Comparison of ENCODE assay signal across 11 cellular contexts in genomic region chr15:39127151-39127815, GRCh38.
DNase-seq lines count a peak whose midpoint lies in the region; ATAC-seq and TF ChIP-seq lines count a peak whose summit lies in the region.
"Had no signal": no experiment of that assay in that cellular context is flagged by ENCODE, and none has a peak within 500 bp of the region (broad histone marks: within the 10 kb centered on the region; RNA-seq: fewer than 3 reads in every experiment).

No MANE protein-coding gene starts in this region.

- peak overlapping the region; percentile 98 for H3K27ac ChIP-seq in SJSA1
- peak overlapping the region; percentile 89 for H3K27ac ChIP-seq in fibroblast of lung (ENCODE audit: insufficient read depth, low read length)
- H3K27ac ChIP-seq in sigmoid colon: peak overlapping the region; percentile 55 to 83 (median 66)

- no peaks in the 10 kb centered on the region for H3K79me2 ChIP-seq in fibroblast of lung (ENCODE audit: control insufficient read depth, insufficient read depth, low read length)

- no peak overlapping the region for H3K4me2 ChIP-seq in fibroblast of lung (ENCODE audit: extremely low read depth, insufficient read depth, low read length)

- H3K36me3 ChIP-seq in SJSA1 (no peaks in the 10 kb centered on the region), fibroblast of lung (ENCODE audit: control insufficient read depth, insufficient read depth, low read length) (no peaks in the 10 kb centered on the region), sigmoid colon (no peaks in the 10 kb centered on the region)

- no peak overlapping the region for H2AFZ ChIP-seq in fibroblast of lung (ENCODE audit: low read length)

- 39 to 65% methylated on average over 2 of the region's 2 CpGs for WGBS in sigmoid colon, 2 donors

- H3K9me3 ChIP-seq in SJSA1 (replicated peaks) (no peaks in the 10 kb centered on the region), fibroblast of lung (ENCODE audit: control insufficient read depth, insufficient read depth, low read depth, low read length) (no peaks in the 10 kb centered on the region), sigmoid colon (no peaks in the 10 kb centered on the region)

- DNase-seq in GM04503 (ENCODE audit: low read depth) (peak; percentile 71), SJSA1 (ENCODE audit: low read depth in 1 of 2, low spot score in 2 of 2) (peak in 1 of 2 experiments; percentile 83), fibroblast of lung (ENCODE audit: low read depth in 2 of 2) (peak in 1 of 2 donors; percentile 79), sigmoid colon (no peak), left colon (no peak), NCI-H1048 (lab: John Stamatoyannopoulos, UW) (no peak), NCI-H1092 treated with DMSO at 0.1 percent for 48 hours (lab: John Stamatoyannopoulos, UW) (no peak)
- DNase-seq: activated B cell treated with CpG ODN at 0.5 μM for 24 hours, natural killer cell had no signal

- TF ChIP-seq EP300 in sigmoid colon (IDR thresholded peaks at IDR 0.05): no peak

- TF ChIP-seq POLR2A in sigmoid colon (IDR thresholded peaks at IDR 0.05): no peak

- ATAC-seq in left colon (no peak), HG02763 (IDR thresholded peaks at IDR 0.05; ENCODE audit: unreplicated experiment) (no peak)
- ATAC-seq: natural killer cell; stimulated activated memory B cell treated with anti-CD40 and anti-IgM and Interleukin-4, amounts not matched to agents 10 μg/mL and 1 μg/mL and 100 μg/mL, for 72 hours had no signal

- H3K4me1 ChIP-seq in SJSA1 (replicated peaks) (peaks cover 80% of the 10 kb centered on the region), fibroblast of lung (ENCODE audit: control insufficient read depth, extremely low read depth, insufficient read depth, low read length) (peaks cover 59% of the 10 kb centered on the region), sigmoid colon (peaks cover 0 to 64% (median 37%) of the 10 kb centered on the region in 4 donors)

- no peaks in the 10 kb centered on the region for H3K27me3 ChIP-seq in SJSA1 (replicated peaks)
- no peaks in the 10 kb centered on the region for H3K27me3 ChIP-seq in fibroblast of lung (ENCODE audit: control insufficient read depth, insufficient read depth, low read length)
- H3K27me3 ChIP-seq in sigmoid colon: no peaks in the 10 kb centered on the region

- no peaks in the 10 kb centered on the region for H4K20me1 ChIP-seq in fibroblast of lung (ENCODE audit: control insufficient read depth, extremely low read depth, insufficient read depth, low read length)

- H3K4me3 ChIP-seq in SJSA1 (no peak overlapping the region), fibroblast of lung (replicated peaks in 1 of 4; ENCODE audit: control extremely low read depth in 1 of 4, insufficient read depth in 1 of 4, low read depth in 3 of 4, low read length in 4 of 4) (no peak overlapping the region), sigmoid colon (no peak overlapping the region)

- intact Hi-C loops in sigmoid colon (cut with DNase I): no loop called here
- intact Hi-C loops in left colon (cut with DNase I, micrococcal nuclease): no loop called here

- no peak overlapping the region for H3K9ac ChIP-seq in fibroblast of lung (ENCODE audit: insufficient read depth, low read length)

- TF ChIP-seq CTCF in fibroblast of lung (conservative IDR thresholded peaks at IDR 0.05 in 1 of 2, IDR thresholded peaks at IDR 0.05 in 1 of 2; ENCODE audit: low read depth in 1 of 2, low read length in 2 of 2) (no peak), sigmoid colon (IDR thresholded peaks at IDR 0.05) (no peak)
